Comparison of ENCODE assay signal across 8 cellular contexts in the genomic region with DNA sequence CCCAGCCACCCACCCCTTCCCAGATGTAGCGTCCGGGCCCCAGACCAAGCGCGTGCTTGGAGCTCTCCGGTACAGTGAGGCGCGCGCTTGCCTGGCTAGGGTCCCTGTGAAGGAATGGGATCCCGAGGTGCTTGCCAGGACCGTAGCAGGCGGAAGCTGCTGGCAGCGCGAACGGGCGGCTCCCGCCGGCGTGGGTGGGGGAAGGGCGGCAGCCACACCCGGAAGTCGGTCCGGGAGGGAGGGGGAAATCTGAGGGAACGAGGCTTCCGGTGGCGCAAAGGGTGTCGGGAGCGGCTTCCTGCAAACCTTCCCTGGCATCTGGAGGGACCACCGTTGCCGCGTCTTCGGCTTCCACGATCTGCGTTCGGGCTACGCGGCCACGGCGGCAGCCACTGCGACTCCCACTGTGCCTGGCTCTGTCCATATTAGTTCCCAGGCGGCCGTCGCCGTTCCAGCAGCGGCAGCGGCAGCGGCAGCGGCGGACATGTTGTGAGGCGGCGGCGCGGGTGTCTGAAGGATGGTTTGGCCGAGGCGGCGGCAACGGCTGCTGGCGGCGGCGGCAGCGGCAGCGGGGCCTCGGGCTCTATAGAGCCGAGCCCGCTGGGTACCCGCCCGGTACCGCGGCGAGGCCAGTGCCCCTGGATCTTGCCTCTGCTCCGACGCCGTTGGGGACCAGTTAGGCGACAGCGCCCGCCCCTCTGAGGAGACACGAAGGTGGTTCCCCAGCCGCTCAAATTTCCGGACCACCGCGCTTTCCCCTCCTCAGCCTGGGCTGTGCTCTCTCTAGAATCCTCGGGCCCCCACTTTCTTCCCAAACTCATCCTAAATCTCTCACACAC. TPM values are rescaled to one million over a fixed set of nuclear protein-coding genes. Genes with fewer than 3 reads are reported as not detected.
A peak's percentile ranks its signal among the peaks of the same experiment; 100 is the strongest.
DNase-seq lines count a peak whose midpoint lies in the region; ATAC-seq, FAIRE-seq and TF ChIP-seq lines count a peak whose summit lies in the region.

A gene (plus strand): TSS at position 275 of the 839 bp plus-strand sequence. CDS start 739 bp downstream, outside the sequence.

- peak; percentile 11 for TF ChIP-seq CTCF in kidney (IDR thresholded peaks at IDR 0.05; ENCODE audit: borderline replicate concordance, extremely low read depth, insufficient read depth)

- peak; percentile 93 for DNase-seq in Ammon's horn (ENCODE audit: low spot score)
- DNase-seq in NCI-H460 (ENCODE audit: extremely low read depth, low read depth): peak; percentile 86
- DNase-seq in activated CD4-positive, alpha-beta T cell treated with anti-CD3 and anti-CD28 coated beads for 24 hours (ENCODE audit: low read depth in 2 of 2): peak; percentile 88 to 89
- DNase-seq in cerebellum (ENCODE audit: low spot score): peak; percentile 92
- peak; percentile 97 for DNase-seq in kidney
- peak; percentile 80 to 86 for DNase-seq in stimulated activated CD4-positive, alpha-beta T cell treated with anti-CD3 and anti-CD28 coated beads, Interleukin-15, amount 100 ng/mL, for 1 hour (ENCODE audit: low read depth in 1 of 2, low spot score in 1 of 2)

- H3K27ac ChIP-seq in kidney (ENCODE audit: low read depth in 2 of 2, low read length in 2 of 2): peak within 1 kb of the TSS; percentile 95 to 97

- no peak for FAIRE-seq in kidney (lab: Jason Lieb, UNC)

- peaks cover 0 to 3% of the 10 kb centered on the region in 2 donors for H3K4me1 ChIP-seq in kidney (ENCODE audit: control insufficient read depth in 1 of 2, insufficient read depth in 1 of 2, low read depth in 1 of 2, low read length in 2 of 2)

- H3K36me3 ChIP-seq in kidney (ENCODE audit: control insufficient read depth in 1 of 2, insufficient read depth in 2 of 2, low read length in 2 of 2): no peaks in the 10 kb centered on the region

- intact Hi-C loops in kidney (cut with DNase I): no loop called here

- H3K4me3 ChIP-seq in kidney (ENCODE audit: low read length in 2 of 2): peak within 1 kb of the TSS; percentile 81 to 90

- no peaks in the 10 kb centered on the region for H3K9me3 ChIP-seq in kidney (ENCODE audit: control insufficient read depth in 1 of 2, low read length in 2 of 2)

- ATAC-seq in HG03378 (IDR thresholded peaks at IDR 0.05; ENCODE audit: unreplicated experiment): peak; percentile 70

- peak within 1 kb of the TSS; percentile 93 to 99 for H3K9ac ChIP-seq in kidney (ENCODE audit: low read length in 2 of 2)

- peak; percentile 95 for TF ChIP-seq POLR2A in GM19099 (IDR thresholded peaks at IDR 0.05; ENCODE audit: extremely low read depth, insufficient read length, low read depth)

RNA-seq across cellular contexts. Expression of the gene that starts here (rescaled TPM):
- 50.3 and 52.7 TPM in 2 replicates for total RNA-seq in NCI-H460 (2014; rRNA removed; shearing (Covaris generic))
- polyA plus RNA-seq in NCI-H460 (2014; cell fraction: nucleus; rRNA removed): 12.7 and 21.0 TPM in 2 replicates
- total RNA-seq in cerebellum (36.6 TPM), kidney (49.8 TPM)
- polyA plus RNA-seq in kidney (ENCODE audit: insufficient read depth, low read depth, low replicate concordance): 15.6 TPM

Comparison
In these comparisons a context has a peak if more than half of its experiments do, and no peak if none do; other contexts are left out.
1. Peak in every context shown above with its lines: DNase-seq, ATAC-seq, H3K4me3 ChIP-seq and H3K27ac ChIP-seq.